In the genomic region with DNA sequence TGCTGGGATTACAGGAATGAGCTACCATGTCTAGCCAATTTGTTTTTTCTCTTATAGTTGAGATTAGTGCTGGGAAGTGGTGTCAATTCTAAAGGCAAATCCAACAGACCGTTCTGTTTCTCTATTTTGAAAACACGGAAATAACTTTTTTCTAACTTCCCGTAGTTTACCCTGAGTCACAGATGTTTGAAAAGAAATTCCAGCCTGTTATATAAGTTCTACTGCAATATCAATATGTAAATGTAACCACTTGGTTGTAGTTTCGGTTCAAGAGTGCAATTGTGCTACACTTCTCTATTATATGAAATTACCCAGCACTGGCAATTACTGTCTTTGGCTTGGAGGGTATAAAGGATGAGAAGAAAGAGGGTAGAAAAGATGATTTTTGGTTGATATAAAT, we compare ENCODE assay signal across 17 cellular contexts. TPM values are rescaled to one million over a fixed set of nuclear protein-coding genes. Genes with fewer than 3 reads are reported as not detected.
DNase-seq lines count a peak whose midpoint lies in the region; ATAC-seq and TF ChIP-seq lines count a peak whose summit lies in the region.
"Had no signal": no experiment of that assay in that cellular context is flagged by ENCODE, and none has a peak within 500 bp of the region (broad histone marks: within the 10 kb centered on the region; RNA-seq: fewer than 3 reads in every experiment).

No MANE protein-coding gene starts in this region.

- H3K27ac Mint-ChIP-seq in activated B cell treated with CpG ODN at 0.5 μM for 24 hours = peak overlapping the region; percentile 41
- peak overlapping the region in 4 of 6 donors; percentile 24 to 76 (median 58) for H3K27ac Mint-ChIP-seq in naive B cell
- no peak overlapping the region for H3K27ac Mint-ChIP-seq in activated naive CD8-positive, alpha-beta T cell treated with anti-CD3 and anti-CD28 coated beads for 36 hours
- H3K27ac Mint-ChIP-seq: activated T-helper 2 cell treated with anti-CD3 and anti-CD28 coated beads, Interferon-gamma antibody, Interleukin-2, Interleukin-4, amounts not matched to agents 10 μg/mL and 5 μg/mL and 100 μg/mL, durations not matched to agents 14 hours and 24 hours and 36 hours had no signal

- no peaks in the 10 kb centered on the region for H3K79me2 ChIP-seq in DOHH2 (ENCODE audit: control insufficient read depth, low read length)

- no peaks in the 10 kb centered on the region for H3K27me3 ChIP-seq in DOHH2 (ENCODE audit: control insufficient read depth, low read length)
- no peaks in the 10 kb centered on the region for H3K27me3 ChIP-seq in BE2C
- H3K27me3 ChIP-seq in breast epithelium = no peaks in the 10 kb centered on the region
- H3K27me3 ChIP-seq: esophagus squamous epithelium had no signal

- no peaks in the 10 kb centered on the region for H3F3A ChIP-seq in DOHH2 (ENCODE audit: control insufficient read depth, insufficient read depth)

- peak overlapping the region; percentile 1 for H3K4me3 Mint-ChIP-seq in activated B cell treated with CpG ODN at 0.5 μM for 24 hours
- H3K4me3 Mint-ChIP-seq in naive B cell = peak overlapping the region in 5 of 8 donors; percentile 13 to 52 (median 41)
- no peak overlapping the region for H3K4me3 Mint-ChIP-seq in activated naive CD8-positive, alpha-beta T cell treated with anti-CD3 and anti-CD28 coated beads for 36 hours

- no peaks in the 10 kb centered on the region for H3K9me2 ChIP-seq in DOHH2 (replicated peaks; ENCODE audit: control insufficient read depth, low read length)

- H3K4me1 Mint-ChIP-seq in activated B cell treated with CpG ODN at 0.5 μM for 24 hours = peaks cover 10% of the 10 kb centered on the region
- peaks cover 8 to 17% (median 12%) of the 10 kb centered on the region in 3 donors for H3K4me1 Mint-ChIP-seq in naive B cell
- peaks cover 6% of the 10 kb centered on the region for H3K4me1 Mint-ChIP-seq in activated naive CD8-positive, alpha-beta T cell treated with anti-CD3 and anti-CD28 coated beads for 36 hours

- H3K27ac ChIP-seq in DOHH2 (ENCODE audit: low read depth, low read length) (peak overlapping the region; percentile 3; the same call in 1 of the 2 replicates), breast epithelium (no peak overlapping the region)

- H3K4me3 ChIP-seq in DOHH2 (ENCODE audit: low read length) (peak overlapping the region; percentile 53), BE2C (ENCODE audit: low read depth, low read length) (no peak overlapping the region), breast epithelium (no peak overlapping the region)
- H3K4me3 ChIP-seq: esophagus squamous epithelium had no signal

- H3K4me1 ChIP-seq in DOHH2 (ENCODE audit: control insufficient read depth, low read length) (peaks cover 20% of the 10 kb centered on the region), BE2C (no peaks in the 10 kb centered on the region), breast epithelium (no peaks in the 10 kb centered on the region)

- DNase-seq in activated B cell treated with CpG ODN at 0.5 μM for 24 hours (no peak), naive B cell (peak; percentile 33), BE2C (no peak), breast epithelium (ENCODE audit: low spot score in 2 of 2) (no peak)
- no peak for DNase-seq in activated naive CD8-positive, alpha-beta T cell treated with anti-CD3 and anti-CD28 coated beads for 36 hours
- no peak for DNase-seq in stimulated activated CD4-positive, alpha-beta T cell treated with anti-CD3 and anti-CD28 coated beads, Interleukin-2, amount 100 ng/mL, for 24 hours
- DNase-seq: activated CD8-positive, alpha-beta memory T cell treated with anti-CD3 and anti-CD28 coated beads for 24 hours; aorta; cortex of kidney; esophagus squamous epithelium; mesendoderm; NCI-H2081 treated with DMSO at 0.1 percent for 48 hours; occipital lobe had no signal

- peak; percentile 50 for ATAC-seq in HG02938 (IDR thresholded peaks at IDR 0.05; ENCODE audit: unreplicated experiment)
- ATAC-seq in activated B cell treated with CpG ODN at 0.5 μM for 24 hours (ENCODE audit: low read depth) = peak; percentile 50
- ATAC-seq in naive B cell (ENCODE audit: low read depth in 2 of 2) = peak; percentile 96 to 98
- ATAC-seq: SK-N-SH treated with all-trans-retinoic acid at 6 μM for 48 hours had no signal

- no peak for TF ChIP-seq POLR2A in breast epithelium (IDR thresholded peaks at IDR 0.05)

- no peaks in the 10 kb centered on the region for H3K9me3 ChIP-seq in DOHH2 (ENCODE audit: control insufficient read depth, insufficient read depth, low read length)
- no peaks in the 10 kb centered on the region for H3K9me3 ChIP-seq in BE2C
- no peaks in the 10 kb centered on the region for H3K9me3 ChIP-seq in breast epithelium
- H3K9me3 ChIP-seq: esophagus squamous epithelium had no signal

- POLR2A ChIA-PET in activated B cell treated with CpG ODN at 0.5 μM for 24 hours (lab: Charles Lee) = no interaction called here

- no peaks in the 10 kb centered on the region for H4K20me1 ChIP-seq in DOHH2 (ENCODE audit: control insufficient read depth, insufficient read depth, low read depth, low read length)

- intact Hi-C loops in activated B cell treated with CpG ODN at 0.5 μM for 24 hours (cut with micrococcal nuclease) (no loop called here), breast epithelium (cut with DNase I; ENCODE audit: low total_unique reads) (no loop called here)

- CTCF ChIA-PET in activated B cell treated with CpG ODN at 0.5 μM for 24 hours (lab: Charles Lee) = no interaction called here

- H3K9me3 Mint-ChIP-seq in activated B cell treated with CpG ODN at 0.5 μM for 24 hours (no peaks in the 10 kb centered on the region), naive B cell (peaks cover 0 to 2% (median 0%) of the 10 kb centered on the region in 7 donors)
- H3K9me3 Mint-ChIP-seq in activated naive CD8-positive, alpha-beta T cell treated with anti-CD3 and anti-CD28 coated beads for 36 hours = no peaks in the 10 kb centered on the region
- H3K9me3 Mint-ChIP-seq: activated T-helper 2 cell treated with anti-CD3 and anti-CD28 coated beads, Interferon-gamma antibody, Interleukin-2, Interleukin-4, amounts not matched to agents 10 μg/mL and 5 μg/mL and 100 μg/mL, durations not matched to agents 14 hours and 24 hours and 36 hours had no signal

- H3K36me3 ChIP-seq in DOHH2 (ENCODE audit: control insufficient read depth, low read length) (no peaks in the 10 kb centered on the region), BE2C (no peaks in the 10 kb centered on the region), breast epithelium (no peaks in the 10 kb centered on the region)
- H3K36me3 ChIP-seq: esophagus squamous epithelium had no signal

- H3K36me3 Mint-ChIP-seq in activated B cell treated with CpG ODN at 0.5 μM for 24 hours (ENCODE audit: low read depth) (no peaks in the 10 kb centered on the region), naive B cell (no peaks in the 10 kb centered on the region)
- no peaks in the 10 kb centered on the region for H3K36me3 Mint-ChIP-seq in activated naive CD8-positive, alpha-beta T cell treated with anti-CD3 and anti-CD28 coated beads for 36 hours

- H3K27me3 Mint-ChIP-seq in activated B cell treated with CpG ODN at 0.5 μM for 24 hours = no peaks in the 10 kb centered on the region
- no peaks in the 10 kb centered on the region for H3K27me3 Mint-ChIP-seq in naive B cell
- H3K27me3 Mint-ChIP-seq in activated naive CD8-positive, alpha-beta T cell treated with anti-CD3 and anti-CD28 coated beads for 36 hours = no peaks in the 10 kb centered on the region

- H3K4me2 ChIP-seq in DOHH2 (ENCODE audit: low read length) = peak overlapping the region; percentile 71

- TF ChIP-seq CTCF in DOHH2 (IDR thresholded peaks at IDR 0.05; ENCODE audit: low read depth, low read length, poor library complexity, severe bottlenecking) (no peak), activated B cell treated with CpG ODN at 0.5 μM for 24 hours (IDR thresholded peaks at IDR 0.05) (no peak), BE2C (IDR thresholded peaks at IDR 0.05; ENCODE audit: low read depth, low read length) (no peak), breast epithelium (IDR thresholded peaks at IDR 0.05) (no peak)

RNA-seq across cellular contexts. Expression of gene GNB4, which starts 22.3 kb away (rescaled TPM):
- total RNA-seq in activated B cell treated with CpG ODN at 0.5 μM for 24 hours = 18.0 and 22.7 TPM in 2 replicates
- 10 to 100 TPM; 12.9 to 53.9 (median 44.7) TPM for polyA plus RNA-seq in naive B cell (ENCODE audit: low read depth in 6 of 6)
- polyA plus RNA-seq in BE2C (2012; ENCODE audit: insufficient read depth, insufficient read length, low read depth) = 1.6 TPM
- 10 to 100 TPM; 23.8 to 38.7 (median 29.6) TPM for total RNA-seq in breast epithelium
- 1 to 10 TPM; 2.9 to 4.0 TPM for total RNA-seq in activated naive CD8-positive, alpha-beta T cell treated with anti-CD3 and anti-CD28 coated beads for 36 hours
